ENCODE assay signal across 8 cellular contexts in genomic region chr1:21333824-21334213, GRCh38. TPM values are rescaled to one million over a fixed set of nuclear protein-coding genes. Genes with fewer than 3 reads are reported as not detected.
DNase-seq lines count a peak whose midpoint lies in the region; ATAC-seq and TF ChIP-seq lines count a peak whose summit lies in the region.

No MANE protein-coding gene starts in this region.

- BruUV-seq in A673 (replicated peaks; lab: Mats Ljungman, UMichigan), result no TSS peak

- no peak overlapping the region for H2AFZ ChIP-seq in OCI-LY3 (ENCODE audit: low read depth, low read length)

- no peaks in the 10 kb centered on the region for H3K27me3 ChIP-seq in CD4-positive, CD25-positive, alpha-beta regulatory T cell (ENCODE audit: control insufficient read depth, insufficient read depth, low read length)
- H3K27me3 ChIP-seq in OCI-LY3 (ENCODE audit: low read depth, low read length), result no peaks in the 10 kb centered on the region
- no peaks in the 10 kb centered on the region for H3K27me3 ChIP-seq in colonic mucosa
- no peaks in the 10 kb centered on the region for H3K27me3 ChIP-seq in psoas muscle (ENCODE audit: insufficient read depth in 3 of 3, low read length in 2 of 3)
- no peaks in the 10 kb centered on the region for H3K27me3 ChIP-seq in A673 (replicated peaks; ENCODE audit: insufficient read depth, low read depth, low read length, poor library complexity)

- ATAC-seq in CD4-positive, CD25-positive, alpha-beta regulatory T cell (ENCODE audit: low read depth in 2 of 2), result no peak
- no peak for ATAC-seq in psoas muscle
- ATAC-seq in HG03457 (IDR thresholded peaks at IDR 0.05; ENCODE audit: unreplicated experiment), result no peak

- H3K27me3 Mint-ChIP-seq in CD4-positive, CD25-positive, alpha-beta regulatory T cell, result no peaks in the 10 kb centered on the region

- H3K4me3 ChIP-seq in CD4-positive, CD25-positive, alpha-beta regulatory T cell (ENCODE audit: low read depth, low read length), result peak overlapping the region; percentile 77
- H3K4me3 ChIP-seq in OCI-LY3 (ENCODE audit: low read length) (peak overlapping the region; percentile 79), colonic mucosa (no peak overlapping the region), psoas muscle (no peak overlapping the region), A673 (ENCODE audit: low read depth, low read length, poor library complexity, severe bottlenecking) (no peak overlapping the region)

- peak overlapping the region; percentile 81 to 93 (median 90) for H3K4me3 Mint-ChIP-seq in CD4-positive, CD25-positive, alpha-beta regulatory T cell

- H3K27ac Mint-ChIP-seq in CD4-positive, CD25-positive, alpha-beta regulatory T cell, result peak overlapping the region; percentile 97 to 99 (median 99)

- DNase-seq in CD4-positive, CD25-positive, alpha-beta regulatory T cell, result no peak
- DNase-seq in colonic mucosa (no peak), psoas muscle (no peak), OCI-M1 (lab: John Stamatoyannopoulos, UW) (no peak), germinal center (ENCODE audit: low spot score) (no peak), A673 (ENCODE audit: low spot score) (no peak)

- peak overlapping the region; percentile 76; the same call in 1 of the 2 replicates for H3K9ac ChIP-seq in OCI-LY3 (ENCODE audit: low read length)
- H3K9ac ChIP-seq in colonic mucosa (ENCODE audit: low read depth in 2 of 2, low read length in 2 of 2), result peak overlapping the region in 1 of 2 donors; percentile 75

- CTCF ChIA-PET in A673 (lab: Charles Lee), result interaction anchor here (0.8 to 2.5 kb wide), 3 partner anchors 8 to 79 kb away, joined by 3 to 11 read pairs (median 3); no protein-coding TSS in a partner anchor

- intact Hi-C loops in colonic mucosa (cut with DNase I), result no loop called here
- intact Hi-C loops in psoas muscle (cut with DNase I), result no loop called here
- intact Hi-C loops in A673 (cut with micrococcal nuclease; ENCODE audit: unreplicated experiment), result loop anchor here (1.0 kb wide), 1 partner anchor 79 kb away; no protein-coding TSS in a partner anchor

- no peaks in the 10 kb centered on the region for H3K9me3 Mint-ChIP-seq in CD4-positive, CD25-positive, alpha-beta regulatory T cell

- H3K79me2 ChIP-seq in OCI-LY3 (ENCODE audit: low read length), result peaks cover 92% of the 10 kb centered on the region

- H3K4me1 Mint-ChIP-seq in CD4-positive, CD25-positive, alpha-beta regulatory T cell, result peaks cover 6 to 91% (median 66%) of the 10 kb centered on the region in 4 donors

- H3K4me2 ChIP-seq in OCI-LY3 (ENCODE audit: low read length), result peak overlapping the region; percentile 98

- H3K36me3 ChIP-seq in CD4-positive, CD25-positive, alpha-beta regulatory T cell (ENCODE audit: control insufficient read depth, insufficient read depth, low read length), result peaks cover 2% of the 10 kb centered on the region
- peaks cover 3% of the 10 kb centered on the region for H3K36me3 ChIP-seq in OCI-LY3 (replicated peaks; ENCODE audit: low read depth, low read length)
- no peaks in the 10 kb centered on the region for H3K36me3 ChIP-seq in colonic mucosa
- H3K36me3 ChIP-seq in psoas muscle (ENCODE audit: insufficient read depth in 1 of 2, low read depth in 1 of 2), result no peaks in the 10 kb centered on the region
- H3K36me3 ChIP-seq in A673 (ENCODE audit: insufficient read depth, low read length, poor library complexity, severe bottlenecking), result no peaks in the 10 kb centered on the region

- no peaks in the 10 kb centered on the region for H3K9me3 ChIP-seq in CD4-positive, CD25-positive, alpha-beta regulatory T cell (ENCODE audit: control insufficient read depth in 2 of 2, low read length in 2 of 2)
- H3K9me3 ChIP-seq in OCI-LY3 (ENCODE audit: insufficient read depth, low read length) (no peaks in the 10 kb centered on the region), colonic mucosa (no peaks in the 10 kb centered on the region), psoas muscle (no peaks in the 10 kb centered on the region), A673 (ENCODE audit: low read depth, low read length, poor library complexity, severe bottlenecking) (no peaks in the 10 kb centered on the region)

- peaks cover 3% of the 10 kb centered on the region for H3K36me3 Mint-ChIP-seq in CD4-positive, CD25-positive, alpha-beta regulatory T cell

- POLR2A ChIA-PET in A673 (lab: Charles Lee; ENCODE audit: low non-redundant PET), result no interaction called here

- 93 to 97% (median 96%) methylated on average over 5 of the region's 5 CpGs for WGBS in psoas muscle, 3 donors

- peak overlapping the region; percentile 92 for H3K27ac ChIP-seq in CD4-positive, CD25-positive, alpha-beta regulatory T cell (ENCODE audit: insufficient read depth, low read length, poor library complexity, severe bottlenecking)
- peak overlapping the region; percentile 68 for H3K27ac ChIP-seq in OCI-LY3 (ENCODE audit: low read length)
- H3K27ac ChIP-seq in colonic mucosa, result peak overlapping the region; percentile 74
- peak overlapping the region; percentile 41 for H3K27ac ChIP-seq in psoas muscle
- no peak overlapping the region for H3K27ac ChIP-seq in A673 (ENCODE audit: low read depth, low read length, poor library complexity, severe bottlenecking)

- peaks cover 81% of the 10 kb centered on the region for H3K4me1 ChIP-seq in CD4-positive, CD25-positive, alpha-beta regulatory T cell (ENCODE audit: control insufficient read depth, insufficient read depth, low read length, poor library complexity, severe bottlenecking)
- H3K4me1 ChIP-seq in OCI-LY3 (ENCODE audit: low read length) (peaks cover 29% of the 10 kb centered on the region), colonic mucosa (peaks cover 38% of the 10 kb centered on the region), psoas muscle (peaks cover 54% of the 10 kb centered on the region), A673 (ENCODE audit: insufficient read depth, low read length, poor library complexity, severe bottlenecking) (peaks cover 35% of the 10 kb centered on the region)

- TF ChIP-seq CTCF in OCI-LY3 (IDR thresholded peaks at IDR 0.05; ENCODE audit: low read depth, low read length) (no peak), colonic mucosa (IDR thresholded peaks at IDR 0.05) (no peak), psoas muscle (IDR thresholded peaks at IDR 0.05) (no peak), A673 (conservative IDR thresholded peaks at IDR 0.05; ENCODE audit: low read depth, low read length) (no peak)

- peaks cover 37% of the 10 kb centered on the region for H4K20me1 ChIP-seq in OCI-LY3 (ENCODE audit: insufficient read depth, low read length)

RNA-seq across cellular contexts. Expression of gene ECE1, which starts 43.6 kb away (rescaled TPM):
- total RNA-seq in CD4-positive, CD25-positive, alpha-beta regulatory T cell, result 140 TPM
- polyA plus RNA-seq in CD4-positive, CD25-positive, alpha-beta regulatory T cell, result 10 to 100 TPM; 25.7 to 32.3 (median 27.7) TPM
- total RNA-seq in colonic mucosa, result 100 to 1,000 TPM in 1 of 2 donors, 10 to 100 TPM in 1; 99.0 to 149 TPM
- total RNA-seq in psoas muscle, result 10 to 100 TPM; 12.3 to 24.9 (median 19.0) TPM
- 10 to 100 TPM; 12.2 to 14.6 (median 13.2) TPM for polyA plus RNA-seq in psoas muscle
- total RNA-seq in A673 (2021), result 31.5 and 37.7 TPM in 2 replicates

Comparison
In these comparisons a context has a peak if more than half of its experiments do, and no peak if none do; other contexts are left out.
1. H3K4me3 ChIP-seq: peak in CD4-positive, CD25-positive, alpha-beta regulatory T cell (single experiment) and OCI-LY3 (single experiment); none in colonic mucosa (single experiment), psoas muscle (single experiment) and A673 (single experiment).